In the genomic region with DNA sequence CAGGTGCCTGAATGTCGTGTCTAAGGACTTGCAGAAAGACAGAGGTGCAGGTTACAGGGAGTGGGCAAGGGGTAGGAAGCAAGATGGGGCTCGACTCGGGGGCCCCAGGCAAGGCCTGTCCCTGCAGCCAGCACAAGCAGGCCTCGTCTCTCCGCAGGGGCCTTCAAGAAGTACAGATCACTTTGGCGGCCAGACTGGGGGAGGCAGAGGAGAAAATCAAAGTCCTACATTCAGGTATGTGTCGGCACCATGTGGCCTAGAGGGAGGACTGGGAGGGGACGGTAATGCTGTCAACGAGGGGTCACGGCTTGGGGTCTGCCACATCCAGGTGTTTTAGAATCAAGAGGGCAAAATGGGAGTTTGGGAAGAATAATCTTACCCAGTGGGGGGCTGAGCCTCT, we compare ENCODE assay signal across 29 cellular contexts.
"Had no signal": no experiment of that assay in that cellular context is flagged by ENCODE, and none has a peak within 500 bp of the region (broad histone marks: within the 10 kb centered on the region; RNA-seq: fewer than 3 reads in every experiment).

No MANE protein-coding gene starts in this region.

- H3K9me3 Mint-ChIP-seq: activated CD4-positive, alpha-beta memory T cell treated with anti-CD3 and anti-CD28 coated beads, Interleukin-2, amount 10 ng/mL, durations not matched to agents 7 days and 5 days; activated CD4-positive, alpha-beta T cell treated with anti-CD3 and anti-CD28 coated beads, Interleukin-2, amount 10 ng/mL, durations not matched to agents 7 days and 5 days; activated naive CD4-positive, alpha-beta T cell treated with anti-CD3 and anti-CD28 coated beads, Interleukin-2, amount 10 ng/mL, durations not matched to agents 7 days and 5 days; activated naive CD4-positive, alpha-beta T cell treated with anti-CD3 and anti-CD28 coated beads, Interleukin-2, amount 50 U/mL, for 72 hours; activated naive CD8-positive, alpha-beta T cell treated with anti-CD3 and anti-CD28 coated beads, Interleukin-2, amount 10 ng/mL, durations not matched to agents 7 days and 5 days; activated T-cell treated with anti-CD3 and anti-CD28 coated beads, Interleukin-2, amount 50 U/mL, for 24 hours had no signal

- H3K27me3 ChIP-seq: ascending aorta, cardiac muscle cell, colonic mucosa had no signal

- H3K36me3 Mint-ChIP-seq: activated naive CD4-positive, alpha-beta T cell treated with anti-CD3 and anti-CD28 coated beads, Interleukin-2, amount 10 ng/mL, durations not matched to agents 7 days and 5 days; activated naive CD4-positive, alpha-beta T cell treated with anti-CD3 and anti-CD28 coated beads, Interleukin-2, amount 50 U/mL, for 72 hours; activated naive CD8-positive, alpha-beta T cell treated with anti-CD3 and anti-CD28 coated beads, Interleukin-2, amount 10 ng/mL, durations not matched to agents 7 days and 5 days had no signal

- H3K4me3 Mint-ChIP-seq: activated CD4-positive, alpha-beta memory T cell treated with anti-CD3 and anti-CD28 coated beads, Interleukin-2, amount 10 ng/mL, durations not matched to agents 7 days and 5 days; activated CD4-positive, alpha-beta T cell treated with anti-CD3 and anti-CD28 coated beads, Interleukin-2, amount 10 ng/mL, durations not matched to agents 7 days and 5 days; activated naive CD4-positive, alpha-beta T cell treated with anti-CD3 and anti-CD28 coated beads, Interleukin-2, amount 10 ng/mL, durations not matched to agents 7 days and 5 days; activated naive CD8-positive, alpha-beta T cell treated with anti-CD3 and anti-CD28 coated beads, Interleukin-2, amount 10 ng/mL, durations not matched to agents 7 days and 5 days; activated T-cell treated with anti-CD3 and anti-CD28 coated beads, Interleukin-2, amount 50 U/mL, for 24 hours; activated T-cell treated with anti-CD3 and anti-CD28 coated beads, Interleukin-2, amount 50 U/mL, for 72 hours; brain; effector memory CD8-positive, alpha-beta T cell had no signal

- H3K27ac Mint-ChIP-seq: activated CD4-positive, alpha-beta memory T cell treated with anti-CD3 and anti-CD28 coated beads, Interleukin-2, amount 10 ng/mL, durations not matched to agents 7 days and 5 days; activated CD4-positive, alpha-beta T cell treated with anti-CD3 and anti-CD28 coated beads, Interleukin-2, amount 10 ng/mL, durations not matched to agents 7 days and 5 days; activated naive CD4-positive, alpha-beta T cell treated with anti-CD3 and anti-CD28 coated beads, Interleukin-2, amount 10 ng/mL, durations not matched to agents 7 days and 5 days; activated naive CD4-positive, alpha-beta T cell treated with anti-CD3 and anti-CD28 coated beads, Interleukin-2, amount 50 U/mL, for 72 hours; activated naive CD8-positive, alpha-beta T cell treated with anti-CD3 and anti-CD28 coated beads, Interleukin-2, amount 10 ng/mL, durations not matched to agents 7 days and 5 days; activated T-cell treated with anti-CD3 and anti-CD28 coated beads, Interleukin-2, amount 50 U/mL, for 24 hours; activated T-cell treated with anti-CD3 and anti-CD28 coated beads, Interleukin-2, amount 50 U/mL, for 72 hours; effector memory CD8-positive, alpha-beta T cell had no signal

- H3K4me1 Mint-ChIP-seq: activated CD4-positive, alpha-beta memory T cell treated with anti-CD3 and anti-CD28 coated beads, Interleukin-2, amount 10 ng/mL, durations not matched to agents 7 days and 5 days; activated CD4-positive, alpha-beta T cell treated with anti-CD3 and anti-CD28 coated beads, Interleukin-2, amount 10 ng/mL, durations not matched to agents 7 days and 5 days; activated naive CD4-positive, alpha-beta T cell treated with anti-CD3 and anti-CD28 coated beads, Interleukin-2, amount 10 ng/mL, durations not matched to agents 7 days and 5 days; activated naive CD8-positive, alpha-beta T cell treated with anti-CD3 and anti-CD28 coated beads, Interleukin-2, amount 10 ng/mL, durations not matched to agents 7 days and 5 days had no signal

- H3K27me3 Mint-ChIP-seq: activated CD4-positive, alpha-beta memory T cell treated with anti-CD3 and anti-CD28 coated beads, Interleukin-2, amount 10 ng/mL, durations not matched to agents 7 days and 5 days; activated CD4-positive, alpha-beta T cell treated with anti-CD3 and anti-CD28 coated beads, Interleukin-2, amount 10 ng/mL, durations not matched to agents 7 days and 5 days; activated naive CD4-positive, alpha-beta T cell treated with anti-CD3 and anti-CD28 coated beads, Interleukin-2, amount 10 ng/mL, durations not matched to agents 7 days and 5 days; activated naive CD8-positive, alpha-beta T cell treated with anti-CD3 and anti-CD28 coated beads, Interleukin-2, amount 10 ng/mL, durations not matched to agents 7 days and 5 days; brain had no signal

- H3K9me3 ChIP-seq: ascending aorta, breast epithelium, colonic mucosa, esophagus squamous epithelium had no signal

- DNase-seq: activated CD4-positive, alpha-beta memory T cell treated with anti-CD3 and anti-CD28 coated beads, Interleukin-2, amount 10 ng/mL, durations not matched to agents 7 days and 5 days; activated CD4-positive, alpha-beta T cell treated with anti-CD3 and anti-CD28 coated beads for 1 hour; activated CD4-positive, alpha-beta T cell treated with anti-CD3 and anti-CD28 coated beads for 4 hours; activated CD4-positive, alpha-beta T cell treated with anti-CD3 and anti-CD28 coated beads, Interleukin-2, amount 10 ng/mL, durations not matched to agents 7 days and 5 days; activated CD4-positive, alpha-beta T cell treated with anti-CD3 and anti-CD28 coated beads, Interleukin-2, amount 50 U/mL, for 4 hours; activated CD8-positive, alpha-beta memory T cell treated with anti-CD3 and anti-CD28 coated beads, Interleukin-2, amount 50 U/mL, for 48 hours; activated gamma-delta T cell; activated naive CD4-positive, alpha-beta T cell; activated naive CD4-positive, alpha-beta T cell treated with anti-CD3 and anti-CD28 coated beads, Interleukin-2, amount 10 ng/mL, durations not matched to agents 7 days and 5 days; activated naive CD8-positive, alpha-beta T cell treated with anti-CD3 and anti-CD28 coated beads, Interleukin-2, amount 10 ng/mL, durations not matched to agents 7 days and 5 days; activated T-cell treated with anti-CD3 and anti-CD28 coated beads for 4 hours; activated T-cell treated with anti-CD3 and anti-CD28 coated beads, Interleukin-2, amount 50 U/mL, for 24 hours; activated T-cell treated with anti-CD3 and anti-CD28 coated beads, Interleukin-2, amount 50 U/mL, for 72 hours; central memory CD4-positive, alpha-beta T cell; cerebellar nuclear complex; colonic mucosa; dermis blood vessel endothelial cell; effector CD4-positive, alpha-beta T cell; effector memory CD8-positive, alpha-beta T cell; esophagus squamous epithelium; foreskin melanocyte; head of caudate nucleus; T-helper 2 cell had no signal

- H3K36me3 ChIP-seq: ascending aorta, breast epithelium, cardiac muscle cell, colonic mucosa, esophagus squamous epithelium had no signal

- ATAC-seq: activated naive CD4-positive, alpha-beta T cell treated with anti-CD3 and anti-CD28 coated beads, Interleukin-2, amount 50 U/mL, for 72 hours; activated T-cell treated with anti-CD3 and anti-CD28 coated beads, Interleukin-2, amount 50 U/mL, for 72 hours; effector memory CD8-positive, alpha-beta T cell had no signal

- H3K4me1 ChIP-seq: ascending aorta, breast epithelium, colonic mucosa, esophagus squamous epithelium had no signal

- H3K27ac ChIP-seq: ascending aorta, breast epithelium, cardiac muscle cell, colonic mucosa, epithelial cell of prostate, esophagus squamous epithelium had no signal

- H3K4me3 ChIP-seq: ascending aorta, breast epithelium, cardiac muscle cell, colonic mucosa, esophagus squamous epithelium had no signal
